In genomic region chr1:30816211-30817082, GRCh38 we compare ENCODE assay signal across 1 cellular context.
TF ChIP-seq lines count a peak whose summit lies in the region.

No MANE protein-coding gene starts in this region.

TF ChIP-seq in HEK293, 187 proteins besides CTCF, POLR2A, EP300 and RAD21 (continued from another document):
- TF ChIP-seq PRDM6 (tag by site-specific recombination; IDR thresholded peaks at IDR 0.05), result no peak
- TF ChIP-seq FEZF1 (tag by site-specific recombination; IDR thresholded peaks at IDR 0.05), result no peak; the same call in 1 of the 2 replicates
- TF ChIP-seq ZFHX2 (tag by site-specific recombination; conservative IDR thresholded peaks at IDR 0.05), result peak; percentile 56
